In genomic region chr10:1232164-1232911, GRCh38 we compare ENCODE assay signal across 2 cellular contexts.
TF ChIP-seq lines count a peak whose summit lies in the region.

No MANE protein-coding gene starts in this region.

TF ChIP-seq in IMR-90, 13 proteins besides CTCF, POLR2A, EP300 and RAD21:
- no peak for TF ChIP-seq SMC3 (IDR thresholded peaks at IDR 0.05; ENCODE audit: low read depth, low read length)
- TF ChIP-seq MAZ (IDR thresholded peaks at IDR 0.05; ENCODE audit: borderline replicate concordance, low read depth, low read length): no peak
- TF ChIP-seq FOS (IDR thresholded peaks at IDR 0.05; ENCODE audit: low read depth, low read length): no peak
- TF ChIP-seq RFX5 (IDR thresholded peaks at IDR 0.05; ENCODE audit: low read depth, low read length): no peak
- TF ChIP-seq BHLHE40 (IDR thresholded peaks at IDR 0.05; ENCODE audit: low read depth, low read length): no peak
- TF ChIP-seq RCOR1 (IDR thresholded peaks at IDR 0.05; ENCODE audit: insufficient replicate concordance, low read length): no peak
- TF ChIP-seq CEBPB (IDR thresholded peaks at IDR 0.05; ENCODE audit: low read depth, low read length): no peak
- no peak for TF ChIP-seq USF2 (IDR thresholded peaks at IDR 0.05; ENCODE audit: low read depth, low read length)
- TF ChIP-seq MXI1 (IDR thresholded peaks at IDR 0.05; ENCODE audit: borderline replicate concordance, low read depth, low read length): no peak
- TF ChIP-seq ELK1 (IDR thresholded peaks at IDR 0.05; ENCODE audit: borderline replicate concordance, low read depth, low read length): no peak
- TF ChIP-seq NFE2L2 (IDR thresholded peaks at IDR 0.05; ENCODE audit: low read depth, low read length): no peak

TF ChIP-seq in H1, 55 proteins besides CTCF, POLR2A, EP300 and RAD21:
- TF ChIP-seq CHD7 (IDR thresholded peaks at IDR 0.05; ENCODE audit: insufficient replicate concordance, low read length) (no peak), HDAC2 (IDR thresholded peaks at IDR 0.05; ENCODE audit: borderline replicate concordance in 1 of 2, low read depth in 2 of 2, low read length in 2 of 2) (no peak), JUN (IDR thresholded peaks at IDR 0.05; ENCODE audit: low read depth, low read length) (no peak), BRCA1 (IDR thresholded peaks at IDR 0.05; ENCODE audit: low read depth, low read length) (no peak), POLR2AphosphoS5 (IDR thresholded peaks at IDR 0.05; ENCODE audit: low read depth, low read length) (no peak), PHF8 (conservative IDR thresholded peaks at IDR 0.05; ENCODE audit: low read depth, low read length) (no peak), SAP30 (IDR thresholded peaks at IDR 0.05; ENCODE audit: insufficient read depth, insufficient replicate concordance, low read length) (no peak), NRF1 (IDR thresholded peaks at IDR 0.05; ENCODE audit: low read depth, low read length) (no peak), EZH2 (IDR thresholded peaks at IDR 0.05; ENCODE audit: low read depth, low read length, severe bottlenecking) (no peak), YY1 (IDR thresholded peaks at IDR 0.05; ENCODE audit: low read depth, low read length) (no peak), SP4 (IDR thresholded peaks at IDR 0.05; ENCODE audit: low read length) (no peak), FOSL1 (IDR thresholded peaks at IDR 0.05; ENCODE audit: insufficient read depth, low read depth, low read length) (no peak), SP2 (IDR thresholded peaks at IDR 0.05; ENCODE audit: low read length) (no peak), KDM5A (IDR thresholded peaks at IDR 0.05; ENCODE audit: low read length) (no peak), CTBP2 (IDR thresholded peaks at IDR 0.05; ENCODE audit: borderline replicate concordance, insufficient read depth, insufficient read length, low read length) (no peak), CHD1 (IDR thresholded peaks at IDR 0.05; ENCODE audit: low read depth, low read length) (no peak), SIX5 (IDR thresholded peaks at IDR 0.05; ENCODE audit: low read depth, low read length) (no peak), BCL11A (IDR thresholded peaks at IDR 0.05; ENCODE audit: low read depth in 2 of 2, low read length in 2 of 2) (no peak), SP1 (IDR thresholded peaks at IDR 0.05; ENCODE audit: low read depth, low read length) (no peak)
